Comparison of ENCODE assay signal across 20 cellular contexts in genomic region chr20:18678599-18678998, GRCh38.
A peak's percentile ranks its signal among the peaks of the same experiment; 100 is the strongest.
DNase-seq lines count a peak whose midpoint lies in the region; ATAC-seq, FAIRE-seq and TF ChIP-seq lines count a peak whose summit lies in the region.
"Had no signal": no experiment of that assay in that cellular context is flagged by ENCODE, and none has a peak within 500 bp of the region (broad histone marks: within the 10 kb centered on the region; RNA-seq: fewer than 3 reads in every experiment).

No MANE protein-coding gene starts in this region.

- H3K4me1 Mint-ChIP-seq in CD4-positive, alpha-beta memory T cell, result peaks cover 20 to 34% (median 24%) of the 10 kb centered on the region in 4 donors
- H3K4me1 Mint-ChIP-seq in astrocyte (ENCODE audit: low read depth, unreplicated experiment) (peaks cover 2% of the 10 kb centered on the region), nephron progenitor cell (peaks cover 41% of the 10 kb centered on the region)

- no peaks in the 10 kb centered on the region for H3K79me2 ChIP-seq in astrocyte (ENCODE audit: insufficient read depth, low read length)

- peak overlapping the region in 5 of 7 donors; percentile 20 to 91 (median 65) for H3K27ac Mint-ChIP-seq in CD4-positive, alpha-beta memory T cell
- H3K27ac Mint-ChIP-seq in astrocyte (ENCODE audit: unreplicated experiment) (no peak overlapping the region), nephron progenitor cell (peak overlapping the region; percentile 70)
- H3K27ac Mint-ChIP-seq: activated naive CD8-positive, alpha-beta T cell treated with anti-CD3 and anti-CD28 coated beads, Interleukin-2, amount 50 U/mL, for 24 hours had no signal

- no peaks in the 10 kb centered on the region for H3K4me1 ChIP-seq in CD4-positive, alpha-beta memory T cell (ENCODE audit: insufficient read depth, low read length)
- no peaks in the 10 kb centered on the region for H3K4me1 ChIP-seq in astrocyte (ENCODE audit: insufficient read depth, low read length)
- H3K4me1 ChIP-seq: heart right ventricle, right atrium auricular region, suprapubic skin had no signal

- no peaks in the 10 kb centered on the region for H3K27me3 ChIP-seq in CD4-positive, alpha-beta memory T cell (ENCODE audit: insufficient read depth, low read length)
- no peaks in the 10 kb centered on the region for H3K27me3 ChIP-seq in astrocyte (ENCODE audit: insufficient read depth, low read length)
- H3K27me3 ChIP-seq: heart right ventricle, right atrium auricular region, suprapubic skin had no signal

- H3K4me3 ChIP-seq in CD4-positive, alpha-beta memory T cell (ENCODE audit: low read length in 2 of 2), result no peak overlapping the region
- H3K4me3 ChIP-seq in astrocyte (ENCODE audit: insufficient read depth, low read depth, low read length), result no peak overlapping the region
- H3K4me3 ChIP-seq: heart right ventricle, right atrium auricular region, suprapubic skin had no signal

- H3K36me3 Mint-ChIP-seq in CD4-positive, alpha-beta memory T cell, result peaks cover 9 to 27% of the 10 kb centered on the region in 2 donors
- H3K36me3 Mint-ChIP-seq in astrocyte (ENCODE audit: low read depth, unreplicated experiment), result peaks cover 2% of the 10 kb centered on the region
- H3K36me3 Mint-ChIP-seq in nephron progenitor cell (ENCODE audit: low read depth), result no peaks in the 10 kb centered on the region

- no peak for FAIRE-seq in astrocyte (lab: Jason Lieb, UNC)
- FAIRE-seq: bronchial epithelial cell, HTR-8/SVneo had no signal

- ATAC-seq in HG03439 (IDR thresholded peaks at IDR 0.05; ENCODE audit: unreplicated experiment), result no peak
- ATAC-seq: activated naive CD8-positive, alpha-beta T cell treated with anti-CD3 and anti-CD28 coated beads, Interleukin-2, amount 50 U/mL, for 24 hours; heart right ventricle; left ventricle myocardium superior had no signal

- no peak overlapping the region for H3K9ac ChIP-seq in astrocyte (ENCODE audit: low read length)

- H3K36me3 ChIP-seq in CD4-positive, alpha-beta memory T cell (ENCODE audit: insufficient read depth, low read length), result no peaks in the 10 kb centered on the region
- no peaks in the 10 kb centered on the region for H3K36me3 ChIP-seq in astrocyte (ENCODE audit: insufficient read depth, low read length)
- H3K36me3 ChIP-seq: heart right ventricle, right atrium auricular region, suprapubic skin had no signal

- H3K9me3 Mint-ChIP-seq in CD4-positive, alpha-beta memory T cell, result no peaks in the 10 kb centered on the region
- H3K9me3 Mint-ChIP-seq in astrocyte (ENCODE audit: unreplicated experiment) (no peaks in the 10 kb centered on the region), nephron progenitor cell (no peaks in the 10 kb centered on the region)
- H3K9me3 Mint-ChIP-seq: activated naive CD8-positive, alpha-beta T cell treated with anti-CD3 and anti-CD28 coated beads, Interleukin-2, amount 50 U/mL, for 24 hours had no signal

- intact Hi-C loops in CD4-positive, alpha-beta memory T cell (cut with micrococcal nuclease), result no loop called here

- TF ChIP-seq CTCF in astrocyte (IDR thresholded peaks at IDR 0.05; ENCODE audit: insufficient read depth, low read depth, low read length) (no peak), nephron progenitor cell (IDR thresholded peaks at IDR 0.05) (no peak)

- no peak overlapping the region for H3K27ac ChIP-seq in CD4-positive, alpha-beta memory T cell (ENCODE audit: low read depth, low read length)
- H3K27ac ChIP-seq in astrocyte (ENCODE audit: low read depth, low read length), result no peak overlapping the region
- H3K27ac ChIP-seq: C4-2B, heart right ventricle, right atrium auricular region, suprapubic skin had no signal

- no peak for DNase-seq in CD4-positive, alpha-beta memory T cell
- DNase-seq in HT-29 (ENCODE audit: low spot score) (peak; percentile 65), astrocyte (ENCODE audit: low read depth) (no peak), nephron progenitor cell (no peak), HCEC 1CT (no peak), activated T-cell treated with anti-CD3 and anti-CD28 coated beads for 4 hours (no peak)
- DNase-seq in activated T-cell treated with anti-CD3 and anti-CD28 coated beads, Interleukin-2, amount 50 U/mL, for 1 hour, result no peak
- DNase-seq: activated CD4-positive, alpha-beta T cell treated with anti-CD3 and anti-CD28 coated beads for 48 hours; activated effector memory CD4-positive, alpha-beta T cell treated with Interleukin-2 at 50 U/mL for 16 hours; activated naive CD8-positive, alpha-beta T cell treated with anti-CD3 and anti-CD28 coated beads, Interleukin-2, amount 50 U/mL, for 24 hours; DMS 273 treated with DMSO at 0.1 percent for 48 hours; heart right ventricle; left ventricle myocardium superior; stimulated activated CD4-positive, alpha-beta T cell treated with anti-CD3 and anti-CD28 coated beads, Interleukin-12 subunit alpha, Interleukin-12 subunit beta, amount 100 ng/mL, for 4 hours had no signal

- no peak overlapping the region for H3K4me2 ChIP-seq in astrocyte (ENCODE audit: low read length)

- POLR2A ChIA-PET in CD4-positive, alpha-beta memory T cell (lab: Charles Lee; ENCODE audit: partially characterized antibody), result no interaction called here

- H3K27me3 Mint-ChIP-seq in CD4-positive, alpha-beta memory T cell, result no peaks in the 10 kb centered on the region
- H3K27me3 Mint-ChIP-seq in astrocyte (ENCODE audit: low read depth, unreplicated experiment), result no peaks in the 10 kb centered on the region
- peaks cover 4% of the 10 kb centered on the region for H3K27me3 Mint-ChIP-seq in nephron progenitor cell (ENCODE audit: low read depth, poor library complexity)
- H3K27me3 Mint-ChIP-seq: activated naive CD8-positive, alpha-beta T cell treated with anti-CD3 and anti-CD28 coated beads, Interleukin-2, amount 50 U/mL, for 24 hours had no signal

- H3K9me3 ChIP-seq in CD4-positive, alpha-beta memory T cell (ENCODE audit: control insufficient read depth in 1 of 2, low read length in 2 of 2), result no peaks in the 10 kb centered on the region
- no peaks in the 10 kb centered on the region for H3K9me3 ChIP-seq in astrocyte (ENCODE audit: insufficient read depth, low read depth, low read length)
- H3K9me3 ChIP-seq: heart right ventricle, right atrium auricular region, suprapubic skin had no signal

- H4K20me1 ChIP-seq in astrocyte (ENCODE audit: insufficient read depth, low read length), result peaks cover 4% of the 10 kb centered on the region

- CTCF ChIA-PET in CD4-positive, alpha-beta memory T cell (lab: Charles Lee; ENCODE audit: partially characterized antibody), result no interaction called here

- H2AFZ ChIP-seq in astrocyte (ENCODE audit: low read depth, low read length), result no peak overlapping the region

- peak overlapping the region in 1 of 8 donors; percentile 19 for H3K4me3 Mint-ChIP-seq in CD4-positive, alpha-beta memory T cell
- H3K4me3 Mint-ChIP-seq in astrocyte (ENCODE audit: unreplicated experiment), result peak overlapping the region; percentile 25
- no peak overlapping the region for H3K4me3 Mint-ChIP-seq in nephron progenitor cell
- H3K4me3 Mint-ChIP-seq: activated naive CD8-positive, alpha-beta T cell treated with anti-CD3 and anti-CD28 coated beads, Interleukin-2, amount 50 U/mL, for 24 hours had no signal
